In genomic region chr13:48223016-48223385, GRCh38 we compare ENCODE assay signal across 11 cellular contexts. TPM values are rescaled to one million over a fixed set of nuclear protein-coding genes. Genes with fewer than 3 reads are reported as not detected.
DNase-seq lines count a peak whose midpoint lies in the region; ATAC-seq and TF ChIP-seq lines count a peak whose summit lies in the region.
"Had no signal": no experiment of that assay in that cellular context is flagged by ENCODE, and none has a peak within 500 bp of the region (broad histone marks: within the 10 kb centered on the region; RNA-seq: fewer than 3 reads in every experiment).

No MANE protein-coding gene starts in this region.

- no peaks in the 10 kb centered on the region for H3K27me3 ChIP-seq in BLaER1
- no peaks in the 10 kb centered on the region for H3K27me3 ChIP-seq in MG63
- H3K27me3 ChIP-seq in duodenal mucosa (ENCODE audit: control insufficient read depth in 1 of 2, insufficient read depth in 2 of 2, low read length in 2 of 2), result no peaks in the 10 kb centered on the region

- no peak overlapping the region for H3K4me3 ChIP-seq in BLaER1
- H3K4me3 ChIP-seq in MG63, result peak overlapping the region; percentile 45
- H3K4me3 ChIP-seq in duodenal mucosa (ENCODE audit: low read depth in 1 of 2, low read length in 2 of 2), result peak overlapping the region; percentile 52 to 62
- no peak overlapping the region for H3K4me3 ChIP-seq in mucosa of descending colon

- H3K9ac ChIP-seq in BLaER1 (no peak overlapping the region), duodenal mucosa (ENCODE audit: low read depth in 1 of 2, low read length in 2 of 2) (peak overlapping the region in 1 of 2 donors; percentile 52)

- intact Hi-C loops in mucosa of descending colon (cut with DNase I, micrococcal nuclease), result no loop called here

- no peak for ATAC-seq in natural killer cell treated with Interleukin-12 subunit alpha and Interleukin-12 subunit beta and Interleukin-15 and Interleukin-18, amount 100 ng/mL, for 72 hours
- ATAC-seq in mucosa of descending colon, result no peak

- H3K27ac ChIP-seq in BLaER1 (peak overlapping the region; percentile 25; the same call in 1 of the 2 replicates), duodenal mucosa (ENCODE audit: low read depth, low read length) (peak overlapping the region; percentile 58)

- in situ Hi-C loops in GM13976 (cut with MboI; ENCODE audit: low sequenced_read_pairs, unreplicated experiment), result no loop called here
- in situ Hi-C loops in GM13977 (cut with MboI; ENCODE audit: low pct_unique_long_range_greater_than_20kb, low sequenced_read_pairs, unreplicated experiment), result no loop called here

- H3K9me3 ChIP-seq in BLaER1 (0 out of 2 replicates have a peak, but pooled peaks cover 3% of the 10 kb centered on the region), MG63 (no peaks in the 10 kb centered on the region), duodenal mucosa (ENCODE audit: control insufficient read depth in 1 of 2, low read length in 2 of 2) (no peaks in the 10 kb centered on the region), mucosa of descending colon (no peaks in the 10 kb centered on the region)

- H3K36me3 ChIP-seq in BLaER1 (no peaks in the 10 kb centered on the region), MG63 (no peaks in the 10 kb centered on the region), duodenal mucosa (ENCODE audit: control insufficient read depth in 1 of 2, insufficient read depth in 2 of 2, low read length in 2 of 2) (no peaks in the 10 kb centered on the region), mucosa of descending colon (ENCODE audit: low read depth) (no peaks in the 10 kb centered on the region)

- no peaks in the 10 kb centered on the region for H3K36me3 Mint-ChIP-seq in natural killer cell treated with Interleukin-12 subunit alpha and Interleukin-12 subunit beta and Interleukin-15 and Interleukin-18, amount 100 ng/mL, for 72 hours

- H3K9me3 Mint-ChIP-seq in natural killer cell treated with Interleukin-12 subunit alpha and Interleukin-12 subunit beta and Interleukin-15 and Interleukin-18, amount 100 ng/mL, for 72 hours, result no peaks in the 10 kb centered on the region
- H3K9me3 Mint-ChIP-seq: H9 had no signal

- no peak for DNase-seq in MG63
- no peak for DNase-seq in natural killer cell treated with Interleukin-12 subunit alpha and Interleukin-12 subunit beta and Interleukin-15 and Interleukin-18, amount 100 ng/mL, for 72 hours (ENCODE audit: low spot score)
- DNase-seq in GM13976 (ENCODE audit: low spot score), result no peak
- no peak for DNase-seq in GM13977 (ENCODE audit: low spot score)
- DNase-seq in mucosa of descending colon, result no peak
- no peak for DNase-seq in NCI-H187 treated with DMSO at 0.1 percent for 48 hours (lab: John Stamatoyannopoulos, UW)
- DNase-seq: activated effector memory CD4-positive, alpha-beta T cell treated with Interleukin-2 at 50 U/mL for 16 hours; H9; NCI-H524 had no signal

- TF ChIP-seq CTCF in GM13976 (IDR thresholded peaks at IDR 0.05; ENCODE audit: borderline replicate concordance, control extremely low read depth, extremely low read depth, insufficient read depth, missing control alignments) (no peak), GM13977 (IDR thresholded peaks at IDR 0.05; ENCODE audit: extremely low read depth, insufficient read depth, missing control alignments) (no peak), mucosa of descending colon (IDR thresholded peaks at IDR 0.05) (no peak)

- peaks cover 38% of the 10 kb centered on the region in 2 donors for H3K4me1 Mint-ChIP-seq in natural killer cell treated with Interleukin-12 subunit alpha and Interleukin-12 subunit beta and Interleukin-15 and Interleukin-18, amount 100 ng/mL, for 72 hours (ENCODE audit: low read depth in 2 of 2)

- H4K20me1 ChIP-seq in BLaER1, result no peaks in the 10 kb centered on the region

- H3K4me3 Mint-ChIP-seq in natural killer cell treated with Interleukin-12 subunit alpha and Interleukin-12 subunit beta and Interleukin-15 and Interleukin-18, amount 100 ng/mL, for 72 hours, result peak overlapping the region; percentile 77
- H3K4me3 Mint-ChIP-seq: H9 had no signal

- peaks cover 3 to 4% of the 10 kb centered on the region in 2 donors for H3K27me3 Mint-ChIP-seq in natural killer cell treated with Interleukin-12 subunit alpha and Interleukin-12 subunit beta and Interleukin-15 and Interleukin-18, amount 100 ng/mL, for 72 hours

- peak overlapping the region; percentile 81 for H3K4me2 ChIP-seq in BLaER1

- H3K4me1 ChIP-seq in BLaER1, result peaks cover 41% of the 10 kb centered on the region
- peaks cover 9 to 26% of the 10 kb centered on the region in 2 donors for H3K4me1 ChIP-seq in duodenal mucosa (ENCODE audit: control insufficient read depth in 1 of 2, insufficient read depth in 2 of 2, low read length in 2 of 2)
- H3K4me1 ChIP-seq in mucosa of descending colon (ENCODE audit: low read depth), result no peaks in the 10 kb centered on the region

- peak overlapping the region; percentile 74 to 93 for H3K27ac Mint-ChIP-seq in natural killer cell treated with Interleukin-12 subunit alpha and Interleukin-12 subunit beta and Interleukin-15 and Interleukin-18, amount 100 ng/mL, for 72 hours
- H3K27ac Mint-ChIP-seq: H9 had no signal

RNA-seq across cellular contexts. Expression of gene ITM2B, which starts 10.0 kb away (rescaled TPM):
- total RNA-seq in MG63 (2014; rRNA removed; shearing (Covaris generic); ENCODE audit: low replicate concordance), result 39.7 and 47.3 TPM in 2 replicates
- 100 to 1,000 TPM in 1 of 2 donors, 10 to 100 TPM in 1; 97.0 to 166 TPM for total RNA-seq in natural killer cell treated with Interleukin-12 subunit alpha and Interleukin-12 subunit beta and Interleukin-15 and Interleukin-18, amount 100 ng/mL, for 72 hours
- 100 to 1,000 TPM; 418 to 517 (median 511) TPM for total RNA-seq in mucosa of descending colon

Comparison
In these comparisons a context has a peak if more than half of its experiments do, and no peak if none do; other contexts are left out.
1. H3K4me3 ChIP-seq: peak in MG63 (single experiment) and duodenal mucosa (2 of 2); none in BLaER1 (single experiment) and mucosa of descending colon (single experiment).